In the genomic region with DNA sequence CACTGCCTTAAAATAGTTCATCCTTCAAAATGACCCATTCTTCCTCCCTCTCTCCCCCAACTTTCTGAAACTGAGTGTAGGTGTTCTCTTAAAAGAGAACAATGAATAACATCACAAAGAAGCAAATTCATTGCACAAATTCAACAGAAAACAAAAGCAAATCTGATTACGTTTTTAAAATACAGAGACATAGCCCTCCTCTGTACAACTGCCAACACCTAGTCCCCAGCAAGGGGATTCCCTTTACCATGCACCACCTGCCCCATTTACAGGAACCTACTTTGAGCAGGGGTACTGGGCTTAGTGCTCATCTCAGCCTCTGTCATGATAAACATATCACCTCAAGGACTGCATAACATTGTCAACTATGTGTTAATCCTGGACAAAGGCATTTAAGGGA, we compare ENCODE assay signal across 18 cellular contexts.
A peak's percentile ranks its signal among the peaks of the same experiment; 100 is the strongest.
DNase-seq lines count a peak whose midpoint lies in the region; ATAC-seq, FAIRE-seq and TF ChIP-seq lines count a peak whose summit lies in the region.
"Had no signal": no experiment of that assay in that cellular context is flagged by ENCODE, and none has a peak within 500 bp of the region (broad histone marks: within the 10 kb centered on the region; RNA-seq: fewer than 3 reads in every experiment).

No MANE protein-coding gene starts in this region.

- H3K9me3 ChIP-seq in tibial nerve: no peaks in the 10 kb centered on the region
- H3K9me3 ChIP-seq: BLaER1 treated with 17β-estradiol and CSF1 and Interleukin-3, amounts not matched to agents 10 nM and 100 nM; MG63; SJCRH30 had no signal

- no peak overlapping the region for H3K4me3 ChIP-seq in tibial nerve
- H3K4me3 ChIP-seq: BLaER1 treated with 17β-estradiol and CSF1 and Interleukin-3, amounts not matched to agents 10 nM and 100 nM; GM23338; MG63; SJCRH30 had no signal

- H3K27me3 Mint-ChIP-seq in activated naive CD4-positive, alpha-beta T cell treated with anti-CD3 and anti-CD28 coated beads, Interleukin-2, amount 10 ng/mL, durations not matched to agents 7 days and 5 days: no peaks in the 10 kb centered on the region
- H3K27me3 Mint-ChIP-seq in activated naive CD8-positive, alpha-beta T cell treated with anti-CD3 and anti-CD28 coated beads for 36 hours: no peaks in the 10 kb centered on the region
- H3K27me3 Mint-ChIP-seq in CD14-positive monocyte (ENCODE audit: low read depth in 3 of 3): no peaks in the 10 kb centered on the region
- H3K27me3 Mint-ChIP-seq: CD8-positive, alpha-beta memory T cell; IgD-negative memory B cell had no signal

- H3K4me1 ChIP-seq in tibial nerve: peaks cover 0 to 19% (median 13%) of the 10 kb centered on the region in 4 donors

- CTCF ChIA-PET in activated naive CD4-positive, alpha-beta T cell treated with anti-CD3 and anti-CD28 coated beads, Interleukin-2, amount 10 ng/mL, durations not matched to agents 7 days and 5 days (lab: Charles Lee): interaction anchor here (0.7 to 1.3 kb wide), 2 partner anchors 540 to 1581 kb away, joined by 3 to 5 read pairs; no protein-coding TSS in a partner anchor

- DNase-seq in activated naive CD4-positive, alpha-beta T cell treated with anti-CD3 and anti-CD28 coated beads, Interleukin-2, amount 10 ng/mL, durations not matched to agents 7 days and 5 days: no peak
- no peak for DNase-seq in activated naive CD4-positive, alpha-beta T cell (lab: John Stamatoyannopoulos, UW)
- no peak for DNase-seq in activated naive CD8-positive, alpha-beta T cell treated with anti-CD3 and anti-CD28 coated beads for 36 hours
- DNase-seq in urothelium cell line (ENCODE audit: low spot score) (no peak), tibial nerve (ENCODE audit: low spot score in 2 of 2) (no peak), CD14-positive monocyte (ENCODE audit: low spot score) (no peak)
- DNase-seq: CD8-positive, alpha-beta memory T cell; HCEC 1CT; Karpas-422; MG63; NCI-H1048; NCI-H2081 treated with DMSO at 0.1 percent for 48 hours had no signal

- peak; percentile 43 for ATAC-seq in GM19463 (IDR thresholded peaks at IDR 0.05; ENCODE audit: unreplicated experiment)
- ATAC-seq: Panc1 had no signal

- intact Hi-C loops in CD14-positive monocyte (cut with micrococcal nuclease): no loop called here

- TF ChIP-seq CTCF in tibial nerve (IDR thresholded peaks at IDR 0.05) (no peak), CD14-positive monocyte (IDR thresholded peaks at IDR 0.05) (no peak)

- WGBS in tibial nerve, 2 donors: 38 to 60% methylated on average over 1 of the region's 1 CpG

- FAIRE-seq in urothelium cell line (lab: Jason Lieb, UNC): peak; percentile 56

- no peaks in the 10 kb centered on the region for H3K9me3 Mint-ChIP-seq in activated naive CD4-positive, alpha-beta T cell treated with anti-CD3 and anti-CD28 coated beads, Interleukin-2, amount 10 ng/mL, durations not matched to agents 7 days and 5 days
- peaks cover 1% of the 10 kb centered on the region for H3K9me3 Mint-ChIP-seq in activated naive CD8-positive, alpha-beta T cell treated with anti-CD3 and anti-CD28 coated beads for 36 hours
- no peaks in the 10 kb centered on the region for H3K9me3 Mint-ChIP-seq in CD14-positive monocyte
- H3K9me3 Mint-ChIP-seq: CD8-positive, alpha-beta memory T cell; GM23338 had no signal

- peaks cover 0 to 3% (median 0%) of the 10 kb centered on the region in 3 donors for H3K36me3 ChIP-seq in tibial nerve
- H3K36me3 ChIP-seq: MG63, SJCRH30 had no signal

- no peak overlapping the region for H3K4me3 Mint-ChIP-seq in activated naive CD4-positive, alpha-beta T cell treated with anti-CD3 and anti-CD28 coated beads, Interleukin-2, amount 10 ng/mL, durations not matched to agents 7 days and 5 days
- no peak overlapping the region for H3K4me3 Mint-ChIP-seq in activated naive CD8-positive, alpha-beta T cell treated with anti-CD3 and anti-CD28 coated beads for 36 hours
- H3K4me3 Mint-ChIP-seq in CD14-positive monocyte: no peak overlapping the region
- H3K4me3 Mint-ChIP-seq: CD8-positive, alpha-beta memory T cell; GM23338; IgD-negative memory B cell had no signal

- no peak for TF ChIP-seq EP300 in tibial nerve (IDR thresholded peaks at IDR 0.05)

- TF ChIP-seq POLR2A in tibial nerve (IDR thresholded peaks at IDR 0.05): no peak

- H3K27me3 ChIP-seq in tibial nerve: no peaks in the 10 kb centered on the region
- H3K27me3 ChIP-seq: BLaER1 treated with 17β-estradiol and CSF1 and Interleukin-3, amounts not matched to agents 10 nM and 100 nM; MG63; SJCRH30 had no signal

- peaks cover 25% of the 10 kb centered on the region for H3K36me3 Mint-ChIP-seq in activated naive CD4-positive, alpha-beta T cell treated with anti-CD3 and anti-CD28 coated beads, Interleukin-2, amount 10 ng/mL, durations not matched to agents 7 days and 5 days
- peaks cover 47% of the 10 kb centered on the region for H3K36me3 Mint-ChIP-seq in activated naive CD8-positive, alpha-beta T cell treated with anti-CD3 and anti-CD28 coated beads for 36 hours
- peaks cover 29 to 34% of the 10 kb centered on the region in 2 donors for H3K36me3 Mint-ChIP-seq in CD14-positive monocyte

- H3K27ac ChIP-seq in tibial nerve: no peak overlapping the region
- H3K27ac ChIP-seq: BLaER1 treated with 17β-estradiol and CSF1 and Interleukin-3, amounts not matched to agents 10 nM and 100 nM; SJCRH30 had no signal

- H3K4me1 Mint-ChIP-seq in activated naive CD4-positive, alpha-beta T cell treated with anti-CD3 and anti-CD28 coated beads, Interleukin-2, amount 10 ng/mL, durations not matched to agents 7 days and 5 days: peaks cover 23% of the 10 kb centered on the region
- peaks cover 49% of the 10 kb centered on the region for H3K4me1 Mint-ChIP-seq in activated naive CD8-positive, alpha-beta T cell treated with anti-CD3 and anti-CD28 coated beads for 36 hours
- H3K4me1 Mint-ChIP-seq in CD14-positive monocyte: peaks cover 8% of the 10 kb centered on the region

- H3K27ac Mint-ChIP-seq in activated naive CD4-positive, alpha-beta T cell treated with anti-CD3 and anti-CD28 coated beads, Interleukin-2, amount 10 ng/mL, durations not matched to agents 7 days and 5 days: peak overlapping the region; percentile 5
- peak overlapping the region; percentile 49 for H3K27ac Mint-ChIP-seq in activated naive CD8-positive, alpha-beta T cell treated with anti-CD3 and anti-CD28 coated beads for 36 hours
- no peak overlapping the region for H3K27ac Mint-ChIP-seq in CD14-positive monocyte
- H3K27ac Mint-ChIP-seq: GM23338 had no signal

Comparison
In these comparisons a context has a peak if more than half of its experiments do, and no peak if none do; other contexts are left out.
1. H3K27ac Mint-ChIP-seq: peak in activated naive CD4-positive, alpha-beta T cell treated with anti-CD3 and anti-CD28 coated beads, Interleukin-2, amount 10 ng/mL, durations not matched to agents 7 days and 5 days (single experiment) and activated naive CD8-positive, alpha-beta T cell treated with anti-CD3 and anti-CD28 coated beads for 36 hours (single experiment); none in CD14-positive monocyte (0 of 7).